Comparison of ENCODE assay signal across 1 cellular context in the genomic region with DNA sequence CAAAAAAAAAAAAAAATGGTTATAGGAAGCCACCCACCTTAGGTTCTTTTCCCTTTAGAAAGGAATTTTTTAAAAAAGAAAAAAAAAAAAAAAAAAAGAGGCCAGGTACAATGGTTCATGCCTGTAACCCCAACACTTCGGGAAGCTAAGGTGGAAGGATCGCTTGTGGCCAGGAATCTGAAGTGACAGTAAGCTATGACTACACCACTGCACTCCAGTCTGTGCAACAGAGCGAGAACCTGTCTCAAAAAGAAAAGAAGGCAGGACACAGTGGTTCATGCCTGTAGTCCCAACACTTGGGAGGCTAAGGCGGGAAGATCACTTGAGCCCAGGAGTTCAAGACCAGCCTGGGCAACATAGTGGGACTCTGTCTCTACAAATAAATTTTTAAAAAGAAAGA.
TF ChIP-seq lines count a peak whose summit lies in the region.

No MANE protein-coding gene starts in this region.

TF ChIP-seq in GM12878, 131 proteins besides CTCF, POLR2A, EP300 and RAD21 (continued from another document):
- no peak for TF ChIP-seq ZNF687 (IDR thresholded peaks at IDR 0.05)
- no peak for TF ChIP-seq SUZ12 (IDR thresholded peaks at IDR 0.05; ENCODE audit: unreplicated experiment)
- TF ChIP-seq BACH1 (IDR thresholded peaks at IDR 0.05; ENCODE audit: borderline replicate concordance): no peak
- TF ChIP-seq USF2 (IDR thresholded peaks at IDR 0.05; ENCODE audit: borderline replicate concordance, low read depth, low read length): no peak
- TF ChIP-seq, protein P1, sequence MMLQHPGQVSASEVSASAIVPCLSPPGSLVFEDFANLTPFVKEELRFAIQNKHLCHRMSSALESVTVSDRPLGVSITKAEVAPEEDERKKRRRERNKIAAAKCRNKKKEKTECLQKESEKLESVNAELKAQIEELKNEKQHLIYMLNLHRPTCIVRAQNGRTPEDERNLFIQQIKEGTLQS (IDR thresholded peaks at IDR 0.05; ENCODE audit: borderline replicate concordance, extremely low read depth, low read depth, low read length): no peak
- no peak for TF ChIP-seq EZH2 (IDR thresholded peaks at IDR 0.05; ENCODE audit: borderline replicate concordance, control insufficient read depth, low read depth, low read length)
- TF ChIP-seq TBL1XR1 (IDR thresholded peaks at IDR 0.05; ENCODE audit: low read depth, low read length): no peak
- no peak for TF ChIP-seq ETV6 (conservative IDR thresholded peaks at IDR 0.05 in 1 of 2, IDR thresholded peaks at IDR 0.05 in 1 of 2; ENCODE audit: borderline replicate concordance in 1 of 2, low read depth in 1 of 2)
- TF ChIP-seq SUPT20H (IDR thresholded peaks at IDR 0.05; ENCODE audit: borderline replicate concordance, control insufficient read depth, low read depth, low read length): no peak
- TF ChIP-seq ZNF622 (IDR thresholded peaks at IDR 0.05): no peak
- TF ChIP-seq PAX8 (IDR thresholded peaks at IDR 0.05): no peak
TF ChIP-seq in GM12878: peak in this region for 0.
